ENCODE assay signal across 1 cellular context in the genomic region with DNA sequence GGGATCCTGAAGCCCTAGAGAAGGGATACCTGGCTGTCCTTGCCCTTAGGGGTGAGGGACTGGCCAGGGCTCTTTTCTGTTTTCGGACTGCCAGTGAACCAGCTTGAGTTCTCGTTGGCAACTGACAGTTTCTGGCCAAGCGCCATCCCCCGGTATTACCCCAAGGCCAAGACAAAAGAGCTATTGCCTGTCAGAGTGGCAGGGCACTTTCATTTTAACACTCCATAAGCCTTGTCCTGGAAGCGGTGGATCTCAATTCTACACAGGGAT.
A peak's percentile ranks its signal among the peaks of the same experiment; 100 is the strongest.
TF ChIP-seq lines count a peak whose summit lies in the region.

No MANE protein-coding gene starts in this region.

TF ChIP-seq in H1, 55 proteins besides CTCF, POLR2A, EP300 and RAD21:
- TF ChIP-seq TAF7 (optimal IDR thresholded peaks at IDR 0.05; ENCODE audit: borderline replicate concordance, low read depth, low read length) (no peak), SUZ12 (IDR thresholded peaks at IDR 0.05; ENCODE audit: low read length) (peak; percentile 67), NRF1 (IDR thresholded peaks at IDR 0.05; ENCODE audit: low read depth, low read length) (no peak), BCL11A (IDR thresholded peaks at IDR 0.05; ENCODE audit: low read depth in 2 of 2, low read length in 2 of 2) (no peak), KDM4A (IDR thresholded peaks at IDR 0.05; ENCODE audit: low read depth, low read length, severe bottlenecking) (no peak), EGR1 (IDR thresholded peaks at IDR 0.05; ENCODE audit: borderline replicate concordance, low read depth, low read length) (no peak), EZH2 (IDR thresholded peaks at IDR 0.05; ENCODE audit: low read depth, low read length, severe bottlenecking) (peak; percentile 39), SAP30 (IDR thresholded peaks at IDR 0.05; ENCODE audit: insufficient read depth, insufficient replicate concordance, low read length) (peak; percentile 20)
